ENCODE assay signal across 1 cellular context in genomic region chr22:48278620-48279464, GRCh38.
TF ChIP-seq lines count a peak whose summit lies in the region.

No MANE protein-coding gene starts in this region.

TF ChIP-seq in H1, 55 proteins besides CTCF, POLR2A, EP300 and RAD21:
- no peak for TF ChIP-seq KDM4A (IDR thresholded peaks at IDR 0.05; ENCODE audit: low read depth, low read length, severe bottlenecking)
- TF ChIP-seq KDM5A (IDR thresholded peaks at IDR 0.05; ENCODE audit: low read length), result no peak
- no peak for TF ChIP-seq GTF2F1 (IDR thresholded peaks at IDR 0.05; ENCODE audit: borderline replicate concordance, low read depth, low read length)
- TF ChIP-seq TCF12 (IDR thresholded peaks at IDR 0.05; ENCODE audit: low read depth, low read length), result no peak
- TF ChIP-seq CTBP2 (IDR thresholded peaks at IDR 0.05; ENCODE audit: borderline replicate concordance, insufficient read depth, insufficient read length, low read length), result no peak
- TF ChIP-seq HDAC6 (IDR thresholded peaks at IDR 0.05; ENCODE audit: low read depth, low read length), result no peak
- TF ChIP-seq USF2 (IDR thresholded peaks at IDR 0.05; ENCODE audit: low read length), result no peak
- no peak for TF ChIP-seq CHD2 (IDR thresholded peaks at IDR 0.05; ENCODE audit: low read length)
- TF ChIP-seq KDM1A (IDR thresholded peaks at IDR 0.05; ENCODE audit: borderline replicate concordance, low read length), result no peak
- no peak for TF ChIP-seq CHD1 (IDR thresholded peaks at IDR 0.05; ENCODE audit: low read depth, low read length)
- TF ChIP-seq CREB1 (IDR thresholded peaks at IDR 0.05), result no peak
- no peak for TF ChIP-seq JUND (IDR thresholded peaks at IDR 0.05; ENCODE audit: low read length)
- TF ChIP-seq TAF1 (IDR thresholded peaks at IDR 0.05; ENCODE audit: low read depth, low read length), result no peak
